Comparison of ENCODE assay signal across 8 cellular contexts in genomic region chr6:113854531-113855499, GRCh38. TPM values are rescaled to one million over a fixed set of nuclear protein-coding genes. Genes with fewer than 3 reads are reported as not detected.
DNase-seq lines count a peak whose midpoint lies in the region; ATAC-seq and TF ChIP-seq lines count a peak whose summit lies in the region.

No MANE protein-coding gene starts in this region.

- H3K27ac ChIP-seq in effector memory CD4-positive, alpha-beta T cell (ENCODE audit: insufficient read depth, low read length, poor library complexity, severe bottlenecking): no peak overlapping the region

- intact Hi-C loops in Calu3 (cut with micrococcal nuclease; ENCODE audit: unreplicated experiment): loop anchor here (2.0 to 5.0 kb wide), 3 partner anchors 203 to 733 kb away; no protein-coding TSS in a partner anchor

- ATAC-seq in GM21786 (IDR thresholded peaks at IDR 0.05; ENCODE audit: unreplicated experiment): peak; percentile 13
- ATAC-seq in activated T-cell treated with anti-CD3 and anti-CD28 coated beads, Interleukin-2, amount 50 U/mL, for 72 hours (replicated peaks in 1 of 2): no peak
- no peak for ATAC-seq in natural killer cell treated with Interleukin-12 subunit alpha and Interleukin-12 subunit beta and Interleukin-15 and Interleukin-18, amount 100 ng/mL, for 72 hours
- no peak for ATAC-seq in HG03520 (IDR thresholded peaks at IDR 0.05; ENCODE audit: unreplicated experiment)

- peak; percentile 72 for DNase-seq in Calu3
- peak; percentile 99 for DNase-seq in NCI-H2171 (lab: John Stamatoyannopoulos, UW)
- DNase-seq in activated T-cell treated with anti-CD3 and anti-CD28 coated beads, Interleukin-2, amount 50 U/mL, for 72 hours: peak; percentile 7 to 28
- DNase-seq in germinal center (ENCODE audit: low spot score): peak; percentile 45
- no peak for DNase-seq in natural killer cell treated with Interleukin-12 subunit alpha and Interleukin-12 subunit beta and Interleukin-15 and Interleukin-18, amount 100 ng/mL, for 72 hours (ENCODE audit: low spot score)
- DNase-seq in effector memory CD4-positive, alpha-beta T cell: no peak

- CTCF ChIA-PET in Calu3 (lab: Charles Lee): interaction anchor here (0.5 to 2.2 kb wide), 8 partner anchors 24 to 548 kb away, joined by 3 to 8 read pairs (median 4); no protein-coding TSS in a partner anchor

- no peak overlapping the region for H3K4me3 ChIP-seq in effector memory CD4-positive, alpha-beta T cell (ENCODE audit: insufficient read depth, low read depth, low read length, poor library complexity, severe bottlenecking)

- H3K36me3 ChIP-seq in effector memory CD4-positive, alpha-beta T cell (ENCODE audit: control insufficient read depth, insufficient read depth, low read length): no peaks in the 10 kb centered on the region

- H3K4me3 Mint-ChIP-seq in Calu3 (ENCODE audit: low read depth, unreplicated experiment): no peak overlapping the region
- H3K4me3 Mint-ChIP-seq in activated T-cell treated with anti-CD3 and anti-CD28 coated beads, Interleukin-2, amount 50 U/mL, for 72 hours: peak overlapping the region in 1 of 2 donors; percentile 69
- peak overlapping the region; percentile 12 for H3K4me3 Mint-ChIP-seq in natural killer cell treated with Interleukin-12 subunit alpha and Interleukin-12 subunit beta and Interleukin-15 and Interleukin-18, amount 100 ng/mL, for 72 hours

- TF ChIP-seq CTCF in Calu3 (IDR thresholded peaks at IDR 0.05; ENCODE audit: unreplicated experiment): no peak

- H3K4me1 ChIP-seq in effector memory CD4-positive, alpha-beta T cell (ENCODE audit: control insufficient read depth, insufficient read depth, low read length, poor library complexity, severe bottlenecking): peaks cover 34% of the 10 kb centered on the region

- no peaks in the 10 kb centered on the region for H3K9me3 ChIP-seq in effector memory CD4-positive, alpha-beta T cell (ENCODE audit: control insufficient read depth, low read length)

- no peaks in the 10 kb centered on the region for H3K9me3 Mint-ChIP-seq in Calu3 (ENCODE audit: low read depth, unreplicated experiment)
- no peaks in the 10 kb centered on the region for H3K9me3 Mint-ChIP-seq in activated T-cell treated with anti-CD3 and anti-CD28 coated beads, Interleukin-2, amount 50 U/mL, for 72 hours
- no peaks in the 10 kb centered on the region for H3K9me3 Mint-ChIP-seq in natural killer cell treated with Interleukin-12 subunit alpha and Interleukin-12 subunit beta and Interleukin-15 and Interleukin-18, amount 100 ng/mL, for 72 hours

- no peaks in the 10 kb centered on the region for H3K27me3 Mint-ChIP-seq in Calu3 (ENCODE audit: unreplicated experiment)
- H3K27me3 Mint-ChIP-seq in activated T-cell treated with anti-CD3 and anti-CD28 coated beads, Interleukin-2, amount 50 U/mL, for 72 hours (ENCODE audit: low read depth): peaks cover 48% of the 10 kb centered on the region
- peaks cover 27 to 30% of the 10 kb centered on the region in 2 donors for H3K27me3 Mint-ChIP-seq in natural killer cell treated with Interleukin-12 subunit alpha and Interleukin-12 subunit beta and Interleukin-15 and Interleukin-18, amount 100 ng/mL, for 72 hours

- H3K27me3 ChIP-seq in effector memory CD4-positive, alpha-beta T cell (replicated peaks; ENCODE audit: control insufficient read depth, insufficient read depth, low read length, poor library complexity, severe bottlenecking): peaks cover 39% of the 10 kb centered on the region

- BruUV-seq in Calu3 (replicated peaks; lab: Mats Ljungman, UMichigan): no TSS peak

- H3K36me3 Mint-ChIP-seq in Calu3 (ENCODE audit: insufficient read depth, unreplicated experiment): no peaks in the 10 kb centered on the region
- H3K36me3 Mint-ChIP-seq in activated T-cell treated with anti-CD3 and anti-CD28 coated beads, Interleukin-2, amount 50 U/mL, for 72 hours (ENCODE audit: insufficient read depth in 2 of 2): peaks cover 2 to 3% of the 10 kb centered on the region in 2 donors
- peaks cover 4% of the 10 kb centered on the region for H3K36me3 Mint-ChIP-seq in natural killer cell treated with Interleukin-12 subunit alpha and Interleukin-12 subunit beta and Interleukin-15 and Interleukin-18, amount 100 ng/mL, for 72 hours

- no peaks in the 10 kb centered on the region for H3K4me1 Mint-ChIP-seq in Calu3 (ENCODE audit: low read depth, unreplicated experiment)
- H3K4me1 Mint-ChIP-seq in activated T-cell treated with anti-CD3 and anti-CD28 coated beads, Interleukin-2, amount 50 U/mL, for 72 hours (ENCODE audit: low read depth): no peaks in the 10 kb centered on the region
- peaks cover 10 to 12% of the 10 kb centered on the region in 2 donors for H3K4me1 Mint-ChIP-seq in natural killer cell treated with Interleukin-12 subunit alpha and Interleukin-12 subunit beta and Interleukin-15 and Interleukin-18, amount 100 ng/mL, for 72 hours (ENCODE audit: low read depth in 2 of 2)

- no peak overlapping the region for H3K27ac Mint-ChIP-seq in Calu3 (ENCODE audit: unreplicated experiment)
- no peak overlapping the region for H3K27ac Mint-ChIP-seq in activated T-cell treated with anti-CD3 and anti-CD28 coated beads, Interleukin-2, amount 50 U/mL, for 72 hours
- H3K27ac Mint-ChIP-seq in natural killer cell treated with Interleukin-12 subunit alpha and Interleukin-12 subunit beta and Interleukin-15 and Interleukin-18, amount 100 ng/mL, for 72 hours: no peak overlapping the region

RNA-seq across cellular contexts. Expression of gene MARCKS, which starts 2.3 kb away (rescaled TPM):
- total RNA-seq in Calu3 (2022): 64.6 and 70.1 TPM in 2 replicates
- total RNA-seq in activated T-cell treated with anti-CD3 and anti-CD28 coated beads, Interleukin-2, amount 50 U/mL, for 72 hours: 1 to 10 TPM; 1.1 to 1.7 TPM
- 1 to 10 TPM in 1 of 2 donors, under 1 TPM in 1; 0.74 to 1.1 TPM for total RNA-seq in natural killer cell treated with Interleukin-12 subunit alpha and Interleukin-12 subunit beta and Interleukin-15 and Interleukin-18, amount 100 ng/mL, for 72 hours

Comparison
In these comparisons a context has a peak if more than half of its experiments do, and no peak if none do; other contexts are left out.
1. DNase-seq: peak in Calu3 (single experiment), NCI-H2171 (single experiment), activated T-cell treated with anti-CD3 and anti-CD28 coated beads, Interleukin-2, amount 50 U/mL, for 72 hours (2 of 2) and germinal center (single experiment); none in natural killer cell treated with Interleukin-12 subunit alpha and Interleukin-12 subunit beta and Interleukin-15 and Interleukin-18, amount 100 ng/mL, for 72 hours (single experiment) and effector memory CD4-positive, alpha-beta T cell (0 of 3).
2. RNA of gene MARCKS, which starts 2.3 kb away (total RNA-seq): 64.6 to 70.1 TPM in Calu3; 1.1 to 1.7 TPM in activated T-cell treated with anti-CD3 and anti-CD28 coated beads, Interleukin-2, amount 50 U/mL, for 72 hours and 0.74 to 1.1 TPM in natural killer cell treated with Interleukin-12 subunit alpha and Interleukin-12 subunit beta and Interleukin-15 and Interleukin-18, amount 100 ng/mL, for 72 hours; every median in the first group is over 10 times any median in the second.